In the genomic region with DNA sequence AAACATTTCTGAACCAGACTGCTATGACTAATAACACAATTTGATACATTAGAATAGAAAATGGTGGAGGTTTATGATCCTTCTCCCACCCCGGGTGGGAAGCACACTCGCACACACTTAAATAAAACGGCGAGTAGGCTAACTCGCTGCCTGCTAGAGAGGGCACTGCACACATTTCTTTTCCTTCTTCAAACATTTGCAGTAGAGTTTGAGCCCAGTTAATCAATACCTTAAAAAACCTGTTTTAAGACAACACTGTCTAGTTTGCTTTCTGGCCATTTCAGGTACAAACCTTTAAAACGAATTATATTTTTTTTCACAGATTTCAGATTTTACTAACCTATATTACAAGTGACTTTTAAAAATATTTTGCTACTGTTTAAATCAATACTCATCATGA, we compare ENCODE assay signal across 23 cellular contexts.
DNase-seq lines count a peak whose midpoint lies in the region; ATAC-seq and TF ChIP-seq lines count a peak whose summit lies in the region.
"Had no signal": no experiment of that assay in that cellular context is flagged by ENCODE, and none has a peak within 500 bp of the region (broad histone marks: within the 10 kb centered on the region; RNA-seq: fewer than 3 reads in every experiment).

No MANE protein-coding gene starts in this region.

- TF ChIP-seq CTCF in VCaP (conservative IDR thresholded peaks at IDR 0.05) (no peak), nephron (IDR thresholded peaks at IDR 0.05; ENCODE audit: unreplicated experiment in 3 of 3) (no peak), spleen (IDR thresholded peaks at IDR 0.05 in 8 of 11, conservative IDR thresholded peaks at IDR 0.05 in 3 of 11) (no peak)
- no peak for TF ChIP-seq CTCF in activated CD8-positive, alpha-beta T cell treated with anti-CD3 and anti-CD28 coated beads for 36 hours (IDR thresholded peaks at IDR 0.05)

- POLR2A ChIA-PET in activated CD8-positive, alpha-beta T cell treated with anti-CD3 and anti-CD28 coated beads for 36 hours (lab: Charles Lee) = no interaction called here

- no peaks in the 10 kb centered on the region for H3K36me3 Mint-ChIP-seq in nephron (ENCODE audit: low read depth)
- no peaks in the 10 kb centered on the region for H3K36me3 Mint-ChIP-seq in activated CD8-positive, alpha-beta T cell treated with anti-CD3 and anti-CD28 coated beads for 36 hours (ENCODE audit: low read depth)

- no peaks in the 10 kb centered on the region for H3K36me3 ChIP-seq in spleen
- H3K36me3 ChIP-seq: BLaER1, SJSA1 had no signal

- no peaks in the 10 kb centered on the region for H3K4me1 ChIP-seq in spleen
- H3K4me1 ChIP-seq: Caco-2, SJSA1 had no signal

- H3K4me3 ChIP-seq in spleen = no peak overlapping the region
- H3K4me3 ChIP-seq: BLaER1, GM12878, GM23248, SJSA1 had no signal

- TF ChIP-seq POLR2A in spleen (IDR thresholded peaks at IDR 0.05) = no peak

- DNase-seq in left colon (no peak), NCI-H1092 (lab: John Stamatoyannopoulos, UW) (no peak), NCI-H748 (lab: John Stamatoyannopoulos, UW; ENCODE audit: unreplicated experiment) (no peak), spleen (no peak)
- DNase-seq in activated CD8-positive, alpha-beta T cell treated with anti-CD3 and anti-CD28 coated beads for 36 hours = no peak
- DNase-seq: ACHN; Caco-2; CD4-positive, alpha-beta T cell; DND-41; GM23248; H9; KG1; NCI-H1105; NCI-H146; NCI-H2029; NCI-H2227 treated with DMSO at 0.1 percent for 48 hours; NCI-H510A treated with DMSO at 0.1 percent for 48 hours; NCI-H82 had no signal

- no peaks in the 10 kb centered on the region for H3K27me3 ChIP-seq in spleen (replicated peaks in 1 of 7)
- H3K27me3 ChIP-seq: BLaER1 had no signal

- intact Hi-C loops in left colon (cut with DNase I, micrococcal nuclease) = no loop called here
- intact Hi-C loops in activated CD8-positive, alpha-beta T cell treated with anti-CD3 and anti-CD28 coated beads for 36 hours (cut with micrococcal nuclease) = no loop called here
- intact Hi-C loops in spleen (cut with DNase I; ENCODE audit: low total_unique reads) = no loop called here

- WGBS in spleen, 5 donors = 89 to 96% (median 92%) methylated on average over 6 of the region's 6 CpGs

- H3K9me3 Mint-ChIP-seq in nephron = no peaks in the 10 kb centered on the region
- no peaks in the 10 kb centered on the region for H3K9me3 Mint-ChIP-seq in activated CD8-positive, alpha-beta T cell treated with anti-CD3 and anti-CD28 coated beads for 36 hours
- H3K9me3 Mint-ChIP-seq: CD4-positive, alpha-beta T cell; H9 had no signal

- peak; percentile 56 for ATAC-seq in left colon
- ATAC-seq in activated CD8-positive, alpha-beta T cell treated with anti-CD3 and anti-CD28 coated beads for 36 hours = no peak

- H3K27me3 Mint-ChIP-seq in nephron (ENCODE audit: low read depth) = no peaks in the 10 kb centered on the region
- peaks cover 21% of the 10 kb centered on the region for H3K27me3 Mint-ChIP-seq in activated CD8-positive, alpha-beta T cell treated with anti-CD3 and anti-CD28 coated beads for 36 hours

- H3K4me3 Mint-ChIP-seq in nephron = peak overlapping the region in 1 of 3 experiments; percentile 7
- no peak overlapping the region for H3K4me3 Mint-ChIP-seq in activated CD8-positive, alpha-beta T cell treated with anti-CD3 and anti-CD28 coated beads for 36 hours
- H3K4me3 Mint-ChIP-seq: CD4-positive, alpha-beta T cell; H9 had no signal

- H3K4me1 Mint-ChIP-seq in nephron = peaks cover 52% of the 10 kb centered on the region
- no peaks in the 10 kb centered on the region for H3K4me1 Mint-ChIP-seq in activated CD8-positive, alpha-beta T cell treated with anti-CD3 and anti-CD28 coated beads for 36 hours (ENCODE audit: low read depth)

- peak overlapping the region; percentile 52 to 79 (median 65) for H3K27ac Mint-ChIP-seq in nephron
- H3K27ac Mint-ChIP-seq in activated CD8-positive, alpha-beta T cell treated with anti-CD3 and anti-CD28 coated beads for 36 hours = no peak overlapping the region
- H3K27ac Mint-ChIP-seq: CD4-positive, alpha-beta T cell had no signal

- CTCF ChIA-PET in activated CD8-positive, alpha-beta T cell treated with anti-CD3 and anti-CD28 coated beads for 36 hours (lab: Charles Lee) = no interaction called here

- peak overlapping the region; percentile 47 for H3K27ac ChIP-seq in VCaP
- H3K27ac ChIP-seq in spleen = no peak overlapping the region
- H3K27ac ChIP-seq: BLaER1, GM23248, SJSA1 had no signal

- no peaks in the 10 kb centered on the region for H3K9me3 ChIP-seq in spleen
- H3K9me3 ChIP-seq: BLaER1, Caco-2, SJSA1 had no signal
